ENCODE assay signal across 18 cellular contexts in the genomic region with DNA sequence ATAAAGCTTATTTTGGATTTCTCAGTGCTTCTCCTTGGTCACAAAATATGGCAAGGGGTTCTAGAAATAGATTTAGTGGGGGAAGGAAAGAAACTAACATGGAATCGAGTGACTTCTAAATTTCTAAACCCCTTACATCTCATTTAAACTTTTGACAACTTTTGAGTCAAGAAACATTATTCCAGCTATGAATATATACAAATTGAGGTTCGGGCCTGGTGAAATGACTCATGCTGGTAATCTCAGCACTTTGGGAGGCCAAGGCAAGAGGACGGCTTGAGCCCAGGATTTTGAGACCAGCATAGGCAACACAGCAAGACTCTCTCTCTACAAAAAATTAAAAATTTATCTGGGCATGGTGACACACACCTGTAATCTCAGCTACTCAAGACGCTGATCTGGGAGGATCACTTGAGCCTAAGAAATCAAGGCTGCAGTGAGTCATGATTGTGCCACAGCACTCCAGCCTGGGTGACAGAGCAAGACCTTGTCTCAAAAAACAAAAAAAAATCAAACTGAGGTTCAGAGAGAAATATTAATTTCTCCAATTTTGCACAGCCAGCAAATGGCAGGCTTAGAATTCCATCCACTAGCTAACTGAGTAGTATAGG.
DNase-seq lines count a peak whose midpoint lies in the region; ATAC-seq and TF ChIP-seq lines count a peak whose summit lies in the region.
"Had no signal": no experiment of that assay in that cellular context is flagged by ENCODE, and none has a peak within 500 bp of the region (broad histone marks: within the 10 kb centered on the region; RNA-seq: fewer than 3 reads in every experiment).

No MANE protein-coding gene starts in this region.

- CTCF ChIA-PET in PC-3 (lab: Charles Lee), result no interaction called here

- DNase-seq in CD14-positive monocyte (ENCODE audit: low spot score) (peak; percentile 51), PC-3 (no peak), epithelial cell of prostate (ENCODE audit: low read depth, low spot score) (no peak), lower lobe of right lung (no peak), nephron progenitor cell (no peak)
- DNase-seq: activated CD4-positive, alpha-beta T cell treated with anti-CD3 and anti-CD28 coated beads for 1 hour; activated T-cell treated with anti-CD3 and anti-CD28 coated beads, Interleukin-2, amount 50 U/mL, for 1 hour; effector CD4-positive, alpha-beta T cell; kidney glomerular epithelial cell; naive B cell; NCI-H82; retina; stimulated activated CD4-positive, alpha-beta T cell treated with anti-CD3 and anti-CD28 coated beads, Interleukin-4, amount 100 ng/mL, for 1 hour; T-helper 1 cell had no signal

- H3K36me3 ChIP-seq in PC-3 (ENCODE audit: low read depth, low read length), result no peaks in the 10 kb centered on the region
- H3K36me3 ChIP-seq in neutrophil, result no peaks in the 10 kb centered on the region
- no peaks in the 10 kb centered on the region for H3K36me3 ChIP-seq in lower lobe of right lung

- ATAC-seq in PC-3 (no peak), lower lobe of right lung (no peak), HG03196 (IDR thresholded peaks at IDR 0.05; ENCODE audit: unreplicated experiment) (no peak), HG02610 (IDR thresholded peaks at IDR 0.05; ENCODE audit: unreplicated experiment) (no peak)
- ATAC-seq: stimulated activated memory B cell treated with anti-CD40 and anti-IgM and Interleukin-4, amounts not matched to agents 10 μg/mL and 1 μg/mL and 100 μg/mL, for 72 hours had no signal

- no peak overlapping the region for H3K9ac ChIP-seq in PC-3 (ENCODE audit: low read length)

- H3K36me3 Mint-ChIP-seq in CD14-positive monocyte, result peaks cover 1 to 4% of the 10 kb centered on the region in 2 donors
- no peaks in the 10 kb centered on the region for H3K36me3 Mint-ChIP-seq in nephron progenitor cell (ENCODE audit: low read depth)
- H3K36me3 Mint-ChIP-seq: naive B cell; stimulated activated memory B cell treated with anti-CD40 and anti-IgM and Interleukin-4, amounts not matched to agents 10 μg/mL and 1 μg/mL and 100 μg/mL, for 72 hours had no signal

- H3K9me3 Mint-ChIP-seq in CD14-positive monocyte (no peaks in the 10 kb centered on the region), nephron progenitor cell (no peaks in the 10 kb centered on the region)

- H3K27ac ChIP-seq in PC-3 (ENCODE audit: low read length) (peak overlapping the region; percentile 64; the same call in 1 of the 2 replicates), epithelial cell of prostate (peak overlapping the region; percentile 94), neutrophil (peak overlapping the region; percentile 77), lower lobe of right lung (no peak overlapping the region)

- peaks cover 9% of the 10 kb centered on the region for H3F3A ChIP-seq in PC-3 (ENCODE audit: low read length, unreplicated experiment)

- H3K9me3 ChIP-seq in PC-3 (ENCODE audit: low read length), result no peaks in the 10 kb centered on the region
- H3K9me3 ChIP-seq in neutrophil, result no peaks in the 10 kb centered on the region
- no peaks in the 10 kb centered on the region for H3K9me3 ChIP-seq in lower lobe of right lung

- H4K20me1 ChIP-seq in PC-3 (ENCODE audit: low read length), result no peaks in the 10 kb centered on the region

- H3K4me1 ChIP-seq in PC-3 (ENCODE audit: insufficient read depth, low read length) (peaks cover 49% of the 10 kb centered on the region), neutrophil (ENCODE audit: control insufficient read depth in 1 of 2, insufficient read depth in 1 of 2, low read depth in 1 of 2, low read length in 1 of 2) (peaks cover 63 to 66% of the 10 kb centered on the region in 2 experiments), lower lobe of right lung (peaks cover 63% of the 10 kb centered on the region)

- intact Hi-C loops in CD14-positive monocyte (cut with micrococcal nuclease), result no loop called here
- intact Hi-C loops in PC-3 (cut with micrococcal nuclease), result no loop called here
- intact Hi-C loops in lower lobe of right lung (cut with DNase I), result no loop called here

- H3K4me3 ChIP-seq in PC-3 (ENCODE audit: low read length) (no peak overlapping the region), neutrophil (ENCODE audit: low read depth in 1 of 2, low read length in 1 of 2) (no peak overlapping the region), lower lobe of right lung (no peak overlapping the region)

- H3K27ac Mint-ChIP-seq in CD14-positive monocyte, result peak overlapping the region; percentile 28 to 80 (median 69)
- H3K27ac Mint-ChIP-seq in nephron progenitor cell, result no peak overlapping the region
- H3K27ac Mint-ChIP-seq: stimulated activated memory B cell treated with anti-CD40 and anti-IgM and Interleukin-4, amounts not matched to agents 10 μg/mL and 1 μg/mL and 100 μg/mL, for 72 hours had no signal

- H3K9me2 ChIP-seq in PC-3 (replicated peaks; ENCODE audit: low read length), result no peaks in the 10 kb centered on the region

- no peak overlapping the region for H2AFZ ChIP-seq in PC-3 (ENCODE audit: low read length)

- TF ChIP-seq CTCF in CD14-positive monocyte (IDR thresholded peaks at IDR 0.05), result no peak
- TF ChIP-seq CTCF in PC-3 (conservative IDR thresholded peaks at IDR 0.05; ENCODE audit: low read depth, low read length), result no peak
- no peak for TF ChIP-seq CTCF in neutrophil (IDR thresholded peaks at IDR 0.05)
- TF ChIP-seq CTCF in lower lobe of right lung (IDR thresholded peaks at IDR 0.05), result no peak
- no peak for TF ChIP-seq CTCF in nephron progenitor cell (IDR thresholded peaks at IDR 0.05)

- H3K27me3 Mint-ChIP-seq in CD14-positive monocyte (ENCODE audit: low read depth in 3 of 3) (no peaks in the 10 kb centered on the region), nephron progenitor cell (ENCODE audit: low read depth, poor library complexity) (no peaks in the 10 kb centered on the region)
- H3K27me3 Mint-ChIP-seq: naive B cell; stimulated activated memory B cell treated with anti-CD40 and anti-IgM and Interleukin-4, amounts not matched to agents 10 μg/mL and 1 μg/mL and 100 μg/mL, for 72 hours had no signal

- peak overlapping the region; percentile 43; the same call in 1 of the 2 replicates for H3K4me2 ChIP-seq in PC-3 (ENCODE audit: low read length)

- no peaks in the 10 kb centered on the region for H3K79me2 ChIP-seq in PC-3 (ENCODE audit: low read length)

- H3K4me3 Mint-ChIP-seq in CD14-positive monocyte (no peak overlapping the region), nephron progenitor cell (no peak overlapping the region)
- H3K4me3 Mint-ChIP-seq: naive B cell; stimulated activated memory B cell treated with anti-CD40 and anti-IgM and Interleukin-4, amounts not matched to agents 10 μg/mL and 1 μg/mL and 100 μg/mL, for 72 hours had no signal

- no TSS peak for BruUV-seq in PC-3 (replicated peaks; lab: Mats Ljungman, UMichigan)

- H3K4me1 Mint-ChIP-seq in CD14-positive monocyte, result peaks cover 73% of the 10 kb centered on the region
- H3K4me1 Mint-ChIP-seq in nephron progenitor cell, result peaks cover 17% of the 10 kb centered on the region

- H3K27me3 ChIP-seq in PC-3 (ENCODE audit: low read length) (no peaks in the 10 kb centered on the region), neutrophil (no peaks in the 10 kb centered on the region), lower lobe of right lung (ENCODE audit: low read depth) (no peaks in the 10 kb centered on the region)

- POLR2A ChIA-PET in PC-3 (lab: Charles Lee; ENCODE audit: unreplicated experiment), result no interaction called here
